23 cellular contexts compared by ENCODE assay signal in the genomic region with DNA sequence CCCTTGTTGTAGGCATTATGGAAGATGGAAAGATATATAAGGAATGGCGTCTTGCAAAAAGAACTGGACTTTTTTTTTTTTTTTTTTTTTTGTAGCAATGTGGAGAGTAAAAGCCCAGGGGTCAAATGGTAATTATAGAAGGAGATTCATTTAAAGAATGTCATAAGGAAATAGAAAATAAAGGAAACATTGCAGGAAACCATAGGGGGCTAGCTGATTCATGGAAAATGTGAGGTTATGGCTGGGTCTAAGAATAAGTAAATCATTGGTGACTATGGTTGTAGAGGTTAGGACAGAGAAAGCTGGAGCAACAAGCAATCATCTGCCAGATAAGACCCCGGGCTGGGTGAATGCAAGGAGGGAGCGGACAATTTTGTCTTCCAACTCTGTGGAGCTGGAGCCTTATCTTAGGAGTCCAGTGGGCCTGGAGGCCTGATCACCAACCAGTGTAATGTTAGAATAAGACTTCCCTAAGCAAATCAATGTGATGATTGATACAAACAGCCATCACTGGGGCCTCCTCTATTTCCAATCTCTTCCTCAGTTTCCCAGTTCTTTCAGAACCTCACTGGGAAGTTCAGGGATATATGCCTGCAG.
"Had no signal": no experiment of that assay in that cellular context is flagged by ENCODE, and none has a peak within 500 bp of the region (broad histone marks: within the 10 kb centered on the region; RNA-seq: fewer than 3 reads in every experiment).

No MANE protein-coding gene starts in this region.

- H3K4me2 ChIP-seq: smooth muscle cell had no signal

- H3K4me1 ChIP-seq: right lobe of liver, testis, thyroid gland, transverse colon had no signal

- H3K9me3 ChIP-seq: left ventricle myocardium inferior, neutrophil, ovary, right atrium auricular region, right lobe of liver, stomach, testis, thyroid gland, transverse colon, upper lobe of left lung, vagina had no signal

- H3K36me3 ChIP-seq: left ventricle myocardium inferior, neutrophil, ovary, right atrium auricular region, right lobe of liver, stomach, thyroid gland, transverse colon, upper lobe of left lung, vagina had no signal

- DNase-seq: immature natural killer cell; kidney; left ventricle myocardium inferior; naive B cell; natural killer cell; ovary; right lobe of liver; stimulated activated CD4-positive, alpha-beta T cell treated with anti-CD3 and anti-CD28 coated beads, Interleukin-1b, Interleukin-23, amount 100 ng/mL, for 48 hours; stimulated activated CD4-positive, alpha-beta T cell treated with anti-CD3 and anti-CD28 coated beads, Interleukin-2, amount 100 ng/mL, for 48 hours; stimulated activated CD4-positive, alpha-beta T cell treated with anti-CD3 and anti-CD28 coated beads, Interleukin-4, amount 100 ng/mL, for 4 hours; stimulated activated CD8-positive, alpha-beta memory T cell treated with anti-CD3 and anti-CD28 coated beads, Interleukin-4, amount 100 ng/mL, for 48 hours; stimulated activated naive CD8-positive, alpha-beta T cell treated with anti-CD3 and anti-CD28 coated beads, Interleukin-15, Interleukin-2, amounts not matched to agents 100 U/mL and 50 U/mL, for 24 hours; stomach; testis; thyroid gland; transverse colon; upper lobe of left lung had no signal

- H3K27me3 ChIP-seq: ovary, right atrium auricular region, right lobe of liver, stomach, testis, thyroid gland, transverse colon, upper lobe of left lung, vagina had no signal

- ATAC-seq: natural killer cell; right lobe of liver; stimulated activated memory B cell treated with anti-CD40 and anti-IgM and Interleukin-4, amounts not matched to agents 10 μg/mL and 1 μg/mL and 100 μg/mL, for 72 hours had no signal

- H3K27ac ChIP-seq: left ventricle myocardium inferior, neutrophil, ovary, right atrium auricular region, right lobe of liver, stomach, testis, thyroid gland, transverse colon, upper lobe of left lung, vagina had no signal

- H3K4me3 ChIP-seq: left ventricle myocardium inferior, lung, ovary, right atrium auricular region, right lobe of liver, smooth muscle cell, stomach, testis, thyroid gland, transverse colon, upper lobe of left lung, vagina had no signal
